Comparison of ENCODE assay signal across 8 cellular contexts in genomic region chr1:233295775-233296322, GRCh38. TPM values are rescaled to one million over a fixed set of nuclear protein-coding genes. Genes with fewer than 3 reads are reported as not detected.
DNase-seq lines count a peak whose midpoint lies in the region.

No MANE protein-coding gene starts in this region.

- DNase-seq in DMS79 treated with DMSO at 0.1 percent for 48 hours (lab: John Stamatoyannopoulos, UW) (peak; percentile 15), DMS79 (lab: John Stamatoyannopoulos, UW) (no peak), SJCRH30 (no peak), fibroblast of the conjunctiva (ENCODE audit: low read depth) (peak; percentile 35), NCI-H774 (lab: John Stamatoyannopoulos, UW) (no peak), NCI-H2029 treated with DMSO at 0.1 percent for 48 hours (lab: John Stamatoyannopoulos, UW) (no peak), midbrain (lab: John Stamatoyannopoulos, UW) (no peak)

- no peaks in the 10 kb centered on the region for H3K4me1 ChIP-seq in SJCRH30
- H3K4me1 ChIP-seq in skeletal muscle satellite cell (ENCODE audit: control insufficient read depth, insufficient read depth, low read length) = peaks cover 20% of the 10 kb centered on the region

- H3K27ac ChIP-seq in SJCRH30 = no peak overlapping the region

- no peaks in the 10 kb centered on the region for H3K9me3 ChIP-seq in SJCRH30 (replicated peaks)
- H3K9me3 ChIP-seq in skeletal muscle satellite cell (replicated peaks; ENCODE audit: low read length) = no peaks in the 10 kb centered on the region

- H3K4me3 ChIP-seq in SJCRH30 (peak overlapping the region; percentile 61), skeletal muscle satellite cell (ENCODE audit: low read length) (peak overlapping the region; percentile 87)

- no peaks in the 10 kb centered on the region for H3K27me3 ChIP-seq in SJCRH30
- H3K27me3 ChIP-seq in skeletal muscle satellite cell (ENCODE audit: control insufficient read depth, insufficient read depth, low read length) = peaks cover 3% of the 10 kb centered on the region

- peak overlapping the region; percentile 95 for H3K4me2 ChIP-seq in skeletal muscle satellite cell (ENCODE audit: low read length)

- H3K9ac ChIP-seq in skeletal muscle satellite cell (ENCODE audit: low read depth, low read length) = peak overlapping the region; percentile 80

- no peaks in the 10 kb centered on the region for H3K36me3 ChIP-seq in SJCRH30
- no peaks in the 10 kb centered on the region for H3K36me3 ChIP-seq in skeletal muscle satellite cell (ENCODE audit: insufficient read depth, low read length)

RNA-seq across cellular contexts. Expression of gene PCNX2, which starts 0.3 kb away (rescaled TPM):
- total RNA-seq in SJCRH30 (2014; rRNA removed; shearing (Covaris generic)) = 3.5 and 4.5 TPM in 2 replicates
- 29.7 and 31.2 TPM in 2 replicates for total RNA-seq in skeletal muscle satellite cell (2012; rRNA removed)

RNA-seq across cellular contexts. Expression of gene MAP3K21, which starts 31.7 kb away (rescaled TPM):
- total RNA-seq in SJCRH30 (2014; rRNA removed; shearing (Covaris generic)) = not detected in 2 replicates
- total RNA-seq in skeletal muscle satellite cell (2012; rRNA removed) = 1.1 and 2.3 TPM in 2 replicates

Comparison
In these comparisons a context has a peak if more than half of its experiments do, and no peak if none do; other contexts are left out.
1. DNase-seq: peak in DMS79 treated with DMSO at 0.1 percent for 48 hours (single experiment) and fibroblast of the conjunctiva (single experiment); none in DMS79 (single experiment), SJCRH30 (0 of 2), NCI-H774 (single experiment), NCI-H2029 treated with DMSO at 0.1 percent for 48 hours (single experiment) and midbrain (single experiment).